ENCODE assay signal across 1 cellular context in genomic region chr7:30510124-30511074, GRCh38.
TF ChIP-seq lines count a peak whose summit lies in the region.

No MANE protein-coding gene starts in this region.

TF ChIP-seq in GM12878, 131 proteins besides CTCF, POLR2A, EP300 and RAD21:
- TF ChIP-seq E2F8 (IDR thresholded peaks at IDR 0.05; ENCODE audit: low read depth, partially characterized antibody) (no peak), HDAC6 (IDR thresholded peaks at IDR 0.05; ENCODE audit: unreplicated experiment) (no peak), TCF12 (IDR thresholded peaks at IDR 0.05; ENCODE audit: low read depth, low read length) (no peak), HDGF (IDR thresholded peaks at IDR 0.05) (no peak), SMC3 (IDR thresholded peaks at IDR 0.05; ENCODE audit: borderline replicate concordance, low read length) (peak; percentile 70; the same call in 1 of the 2 replicates), CREM (IDR thresholded peaks at IDR 0.05; ENCODE audit: low read depth) (no peak), IKZF2 (IDR thresholded peaks at IDR 0.05) (no peak), PML (IDR thresholded peaks at IDR 0.05; ENCODE audit: low read length) (no peak), CHD2 (IDR thresholded peaks at IDR 0.05; ENCODE audit: borderline replicate concordance, low read depth, low read length) (no peak), SPI1 (IDR thresholded peaks at IDR 0.05; ENCODE audit: borderline replicate concordance, insufficient read depth, low read depth, low read length) (no peak), YY1 (IDR thresholded peaks at IDR 0.05; ENCODE audit: low read depth, low read length) (0 out of 2 replicates have a peak, but pooled peaks have one; percentile 29), ZBTB40 (IDR thresholded peaks at IDR 0.05; ENCODE audit: borderline replicate concordance) (no peak)
